Comparison of ENCODE assay signal across 1 cellular context in genomic region chr9:98037362-98037761, GRCh38.
TF ChIP-seq lines count a peak whose summit lies in the region.

No MANE protein-coding gene starts in this region.

TF ChIP-seq in K562, 482 proteins besides CTCF, POLR2A, EP300 and RAD21:
- TF ChIP-seq AFF1 (IDR thresholded peaks at IDR 0.05; ENCODE audit: low read depth in 1 of 2, partially characterized antibody in 2 of 2) (peak in 1 of 2 experiments; percentile 58), DDX20 (tag; IDR thresholded peaks at IDR 0.05; ENCODE audit: low read depth) (no peak)
TF ChIP-seq in K562: peak in this region for 1.
